ENCODE assay signal across 9 cellular contexts in the genomic region with DNA sequence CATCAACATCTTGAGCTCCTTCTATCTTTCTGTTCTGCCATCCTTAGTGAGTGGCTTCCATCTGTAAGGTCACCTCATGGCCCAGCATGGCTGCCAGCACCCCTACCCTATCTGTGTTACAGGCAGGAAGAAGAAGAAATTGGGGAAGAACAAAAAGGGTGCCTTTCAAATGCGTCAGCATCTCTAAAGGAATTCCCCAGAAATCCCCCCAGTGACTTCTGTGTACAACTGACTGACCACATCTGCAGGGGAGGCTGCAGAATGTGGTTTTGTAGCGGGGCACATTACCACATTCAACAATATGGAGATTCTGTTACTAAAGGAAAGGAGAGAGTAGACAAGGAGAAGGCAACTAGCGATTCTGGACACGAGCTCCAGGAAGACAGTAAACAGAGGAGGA. TPM values are rescaled to one million over a fixed set of nuclear protein-coding genes. Genes with fewer than 3 reads are reported as not detected.
DNase-seq lines count a peak whose midpoint lies in the region; ATAC-seq and TF ChIP-seq lines count a peak whose summit lies in the region.
"Had no signal": no experiment of that assay in that cellular context is flagged by ENCODE, and none has a peak within 500 bp of the region (broad histone marks: within the 10 kb centered on the region; RNA-seq: fewer than 3 reads in every experiment).

No MANE protein-coding gene starts in this region.

- no peak overlapping the region for H3K27ac Mint-ChIP-seq in mesothelial cell of epicardium

- H3K36me3 Mint-ChIP-seq in mesothelial cell of epicardium: no peaks in the 10 kb centered on the region

- H3K9me3 Mint-ChIP-seq in mesothelial cell of epicardium: no peaks in the 10 kb centered on the region

- ATAC-seq in GM19035 (IDR thresholded peaks at IDR 0.05; ENCODE audit: unreplicated experiment) (peak; percentile 44), HG03520 (IDR thresholded peaks at IDR 0.05; ENCODE audit: unreplicated experiment) (peak; percentile 39), mucosa of descending colon (no peak), right lobe of liver (no peak)

- H3K9ac ChIP-seq in BLaER1 treated with 17β-estradiol and CSF1 and Interleukin-3, amounts not matched to agents 10 nM and 100 nM: peak overlapping the region in 7 of 11 experiments; percentile 2 to 84 (median 63); a peak in 9 of 22 replicates

- H3K27me3 ChIP-seq in BLaER1 treated with 17β-estradiol and CSF1 and Interleukin-3, amounts not matched to agents 10 nM and 100 nM: no peaks in the 10 kb centered on the region
- no peaks in the 10 kb centered on the region for H3K27me3 ChIP-seq in adrenal gland
- H3K27me3 ChIP-seq in right lobe of liver: no peaks in the 10 kb centered on the region

- in situ Hi-C loops in astrocyte of the cerebellum (cut with HindIII; ENCODE audit: low sequenced_read_pairs): no loop called here

- peaks cover 9% of the 10 kb centered on the region for H3K4me1 Mint-ChIP-seq in mesothelial cell of epicardium

- peak; percentile 70 for DNase-seq in astrocyte of the cerebellum (ENCODE audit: low read depth)
- no peak for DNase-seq in mesothelial cell of epicardium (ENCODE audit: low spot score in 2 of 2, unreplicated experiment in 2 of 2)
- no peak for DNase-seq in mucosa of descending colon
- no peak for DNase-seq in adrenal gland
- no peak for DNase-seq in right lobe of liver
- DNase-seq: DMS 273 treated with DMSO at 0.1 percent for 48 hours had no signal

- TF ChIP-seq CTCF in astrocyte of the cerebellum (IDR thresholded peaks at IDR 0.05; ENCODE audit: low read depth, low read length, missing control alignments) (no peak), mesothelial cell of epicardium (IDR thresholded peaks at IDR 0.05; ENCODE audit: unreplicated experiment) (no peak), mucosa of descending colon (IDR thresholded peaks at IDR 0.05) (no peak), adrenal gland (IDR thresholded peaks at IDR 0.05) (no peak), right lobe of liver (IDR thresholded peaks at IDR 0.05) (no peak)

- no peak for TF ChIP-seq POLR2A in adrenal gland (IDR thresholded peaks at IDR 0.05)
- TF ChIP-seq POLR2A in right lobe of liver (IDR thresholded peaks at IDR 0.05): no peak

- intact Hi-C loops in mucosa of descending colon (cut with DNase I, micrococcal nuclease) (no loop called here), adrenal gland (cut with DNase I) (no loop called here), right lobe of liver (cut with DNase I) (no loop called here)

- H3K36me3 ChIP-seq in BLaER1 treated with 17β-estradiol and CSF1 and Interleukin-3, amounts not matched to agents 10 nM and 100 nM: no peaks in the 10 kb centered on the region
- no peaks in the 10 kb centered on the region for H3K36me3 ChIP-seq in mucosa of descending colon (ENCODE audit: low read depth)
- no peaks in the 10 kb centered on the region for H3K36me3 ChIP-seq in adrenal gland (replicated peaks in 1 of 2)
- H3K36me3 ChIP-seq in right lobe of liver: no peaks in the 10 kb centered on the region

- no peak overlapping the region for H3K4me3 Mint-ChIP-seq in mesothelial cell of epicardium

- WGBS in adrenal gland, 4 donors: 67 to 81% (median 75%) methylated on average over 4 of the region's 4 CpGs
- 42% methylated on average over 4 of the region's 4 CpGs for WGBS in right lobe of liver (ENCODE audit: insufficient coverage, low coverage, low lambda C conversion rate, missing lambda C conversion rate)

- peak overlapping the region; percentile 38 to 80 (median 71) for H3K4me2 ChIP-seq in BLaER1 treated with 17β-estradiol and CSF1 and Interleukin-3, amounts not matched to agents 10 nM and 100 nM

- H4K20me1 ChIP-seq in BLaER1 treated with 17β-estradiol and CSF1 and Interleukin-3, amounts not matched to agents 10 nM and 100 nM: no peaks in the 10 kb centered on the region

- H3K27me3 Mint-ChIP-seq in mesothelial cell of epicardium (ENCODE audit: low read depth): no peaks in the 10 kb centered on the region

- no peak overlapping the region for H3K4me3 ChIP-seq in BLaER1 treated with 17β-estradiol and CSF1 and Interleukin-3, amounts not matched to agents 10 nM and 100 nM
- H3K4me3 ChIP-seq in astrocyte of the cerebellum (ENCODE audit: low read depth, low read length) (no peak overlapping the region), mucosa of descending colon (no peak overlapping the region), adrenal gland (no peak overlapping the region), right lobe of liver (no peak overlapping the region)

- peaks cover 25 to 96% (median 42%) of the 10 kb centered on the region in 10 experiments for H3K4me1 ChIP-seq in BLaER1 treated with 17β-estradiol and CSF1 and Interleukin-3, amounts not matched to agents 10 nM and 100 nM
- H3K4me1 ChIP-seq in mucosa of descending colon (ENCODE audit: low read depth) (no peaks in the 10 kb centered on the region), adrenal gland (replicated peaks in 1 of 2) (peaks cover 4 to 8% of the 10 kb centered on the region in 2 donors), right lobe of liver (no peaks in the 10 kb centered on the region)

- H3K9me3 ChIP-seq in BLaER1 treated with 17β-estradiol and CSF1 and Interleukin-3, amounts not matched to agents 10 nM and 100 nM (replicated peaks in 1 of 11): no peaks in the 10 kb centered on the region
- H3K9me3 ChIP-seq in mucosa of descending colon: no peaks in the 10 kb centered on the region
- no peaks in the 10 kb centered on the region for H3K9me3 ChIP-seq in adrenal gland (replicated peaks in 1 of 3)
- no peaks in the 10 kb centered on the region for H3K9me3 ChIP-seq in right lobe of liver

- peak overlapping the region in 10 of 11 experiments; percentile 34 to 93 (median 62); a peak in 16 of 22 replicates for H3K27ac ChIP-seq in BLaER1 treated with 17β-estradiol and CSF1 and Interleukin-3, amounts not matched to agents 10 nM and 100 nM
- H3K27ac ChIP-seq in adrenal gland: no peak overlapping the region
- H3K27ac ChIP-seq in right lobe of liver: no peak overlapping the region

RNA-seq across cellular contexts. Expression of gene ALG2, which starts 40.1 kb away (rescaled TPM):
- total RNA-seq in mesothelial cell of epicardium: 28.6 to 31.2 TPM (median 29.6 TPM) in 3 replicates
- total RNA-seq in mucosa of descending colon: 10 to 100 TPM; 27.0 to 30.5 (median 30.0) TPM
- 10 to 100 TPM; 44.9 to 95.8 (median 60.8) TPM for total RNA-seq in adrenal gland
- polyA plus RNA-seq in adrenal gland: 100 to 1,000 TPM in 1 of 3 donors, 10 to 100 TPM in 2; 19.2 to 144 (median 28.2) TPM
- 10 to 100 TPM; 26.2 to 32.6 (median 27.7) TPM for total RNA-seq in right lobe of liver

RNA-seq across cellular contexts. Expression of gene SEC61B, which starts 40.5 kb away (rescaled TPM):
- total RNA-seq in mesothelial cell of epicardium (130 to 139 TPM (median 132 TPM) in 3 replicates), mucosa of descending colon (100 to 1,000 TPM in 1 of 3 donors, 10 to 100 TPM in 2; 81.5 to 122 (median 81.7) TPM), adrenal gland (100 to 1,000 TPM in 6 of 8 donors, 10 to 100 TPM in 2; 33.2 to 296 (median 137) TPM), right lobe of liver (100 to 1,000 TPM in 5 of 6 experiments, 10 to 100 TPM in 1; 85.1 to 158 (median 131) TPM)
- polyA plus RNA-seq in adrenal gland: 100 to 1,000 TPM; 206 to 371 (median 254) TPM

Comparison
In these comparisons a context has a peak if more than half of its experiments do, and no peak if none do; other contexts are left out.
1. H3K27ac ChIP-seq: peak in BLaER1 treated with 17β-estradiol and CSF1 and Interleukin-3, amounts not matched to agents 10 nM and 100 nM (10 of 11); none in adrenal gland (0 of 5) and right lobe of liver (0 of 3).
2. ATAC-seq: peak in GM19035 (single experiment) and HG03520 (single experiment); none in mucosa of descending colon (single experiment) and right lobe of liver (0 of 4).